ENCODE assay signal across 1 cellular context in genomic region chr1:1264868-1265272, GRCh38.
TF ChIP-seq lines count a peak whose summit lies in the region.

No MANE protein-coding gene starts in this region.

TF ChIP-seq in GM12878, 131 proteins besides CTCF, POLR2A, EP300 and RAD21:
- TF ChIP-seq POU2F2 (IDR thresholded peaks at IDR 0.05; ENCODE audit: borderline replicate concordance, low read depth, low read length) (no peak), E2F8 (IDR thresholded peaks at IDR 0.05; ENCODE audit: low read depth, partially characterized antibody) (no peak), SMAD1 (IDR thresholded peaks at IDR 0.05; ENCODE audit: low read depth, partially characterized antibody) (no peak), ZNF384 (IDR thresholded peaks at IDR 0.05; ENCODE audit: borderline replicate concordance, low read depth, low read length) (no peak), TBL1XR1 (IDR thresholded peaks at IDR 0.05; ENCODE audit: low read depth, low read length) (no peak), TARDBP (IDR thresholded peaks at IDR 0.05; ENCODE audit: borderline replicate concordance) (no peak), USF1 (IDR thresholded peaks at IDR 0.05; ENCODE audit: borderline replicate concordance, extremely low read length, insufficient read depth, low read depth, low read length) (no peak), SUPT20H (IDR thresholded peaks at IDR 0.05; ENCODE audit: borderline replicate concordance, control insufficient read depth, low read depth, low read length) (no peak), POLR2AphosphoS5 (IDR thresholded peaks at IDR 0.05; ENCODE audit: low read length) (no peak), SIX5 (IDR thresholded peaks at IDR 0.05; ENCODE audit: low read depth, low read length, severe bottlenecking) (no peak), NFXL1 (IDR thresholded peaks at IDR 0.05; ENCODE audit: borderline replicate concordance) (no peak), CBX5 (IDR thresholded peaks at IDR 0.05; ENCODE audit: low read depth) (no peak), IRF5 (IDR thresholded peaks at IDR 0.05; ENCODE audit: borderline replicate concordance) (no peak), RCOR1 (conservative IDR thresholded peaks at IDR 0.05; ENCODE audit: low read depth, low read length) (no peak), SPI1 (IDR thresholded peaks at IDR 0.05; ENCODE audit: borderline replicate concordance, insufficient read depth, low read depth, low read length) (no peak)
